Comparison of ENCODE assay signal across 1 cellular context in the genomic region with DNA sequence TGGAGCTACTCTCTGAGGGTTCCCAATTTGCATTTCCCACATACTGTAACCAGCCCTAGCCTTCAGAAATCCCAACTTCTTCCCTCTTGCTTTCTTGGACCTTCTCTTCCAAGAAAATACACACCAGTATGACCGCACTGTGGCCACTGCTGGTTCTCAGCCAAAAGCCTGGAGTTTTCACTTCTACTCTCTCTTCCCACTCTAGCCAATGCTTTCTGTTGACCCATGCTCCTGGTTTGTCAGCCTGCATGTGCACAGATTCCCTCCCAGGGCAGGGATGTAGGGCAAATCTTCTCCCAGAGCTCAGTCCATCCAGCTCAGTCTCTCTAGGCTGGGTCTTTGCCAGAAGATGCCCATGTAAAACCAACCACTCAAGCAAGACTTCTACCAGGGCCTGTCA.
TF ChIP-seq lines count a peak whose summit lies in the region.

No MANE protein-coding gene starts in this region.

TF ChIP-seq in SK-N-SH, 30 proteins besides CTCF, POLR2A, EP300 and RAD21 (continued from another document):
- TF ChIP-seq, protein P1, sequence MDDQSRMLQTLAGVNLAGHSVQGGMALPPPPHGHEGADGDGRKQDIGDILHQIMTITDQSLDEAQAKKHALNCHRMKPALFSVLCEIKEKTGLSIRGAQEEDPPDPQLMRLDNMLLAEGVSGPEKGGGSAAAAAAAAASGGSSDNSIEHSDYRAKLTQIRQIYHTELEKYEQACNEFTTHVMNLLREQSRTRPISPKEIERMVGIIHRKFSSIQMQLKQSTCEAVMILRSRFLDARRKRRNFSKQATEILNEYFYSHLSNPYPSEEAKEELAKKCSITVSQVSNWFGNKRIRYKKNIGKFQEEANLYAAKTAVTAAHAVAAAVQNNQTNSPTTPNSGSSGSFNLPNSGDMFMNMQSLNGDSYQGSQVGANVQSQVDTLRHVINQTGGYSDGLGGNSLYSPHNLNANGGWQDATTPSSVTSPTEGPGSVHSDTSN (IDR thresholded peaks at IDR 0.05), result no peak
- TF ChIP-seq CHD2 (IDR thresholded peaks at IDR 0.05; ENCODE audit: low read length, partially characterized antibody), result no peak
- no peak for TF ChIP-seq MXI1 (IDR thresholded peaks at IDR 0.05; ENCODE audit: low read depth, low read length)
- TF ChIP-seq TEAD4 (IDR thresholded peaks at IDR 0.05; ENCODE audit: borderline replicate concordance, insufficient read depth), result no peak
- no peak for TF ChIP-seq RXRA (IDR thresholded peaks at IDR 0.05; ENCODE audit: borderline replicate concordance, low read depth)
- TF ChIP-seq, protein P2, sequence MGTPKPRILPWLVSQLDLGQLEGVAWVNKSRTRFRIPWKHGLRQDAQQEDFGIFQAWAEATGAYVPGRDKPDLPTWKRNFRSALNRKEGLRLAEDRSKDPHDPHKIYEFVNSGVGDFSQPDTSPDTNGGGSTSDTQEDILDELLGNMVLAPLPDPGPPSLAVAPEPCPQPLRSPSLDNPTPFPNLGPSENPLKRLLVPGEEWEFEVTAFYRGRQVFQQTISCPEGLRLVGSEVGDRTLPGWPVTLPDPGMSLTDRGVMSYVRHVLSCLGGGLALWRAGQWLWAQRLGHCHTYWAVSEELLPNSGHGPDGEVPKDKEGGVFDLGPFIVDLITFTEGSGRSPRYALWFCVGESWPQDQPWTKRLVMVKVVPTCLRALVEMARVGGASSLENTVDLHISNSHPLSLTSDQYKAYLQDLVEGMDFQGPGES (IDR thresholded peaks at IDR 0.05; ENCODE audit: low read depth, low read length), result no peak
- TF ChIP-seq RCOR1 (IDR thresholded peaks at IDR 0.05; ENCODE audit: low read length), result no peak
- no peak for TF ChIP-seq FOXJ3 (CRISPR knock-in tag; IDR thresholded peaks at IDR 0.05)
- no peak for TF ChIP-seq FOXM1 (IDR thresholded peaks at IDR 0.05; ENCODE audit: low read depth)
- no peak for TF ChIP-seq TCF12 (IDR thresholded peaks at IDR 0.05)
- no peak for TF ChIP-seq SIN3A (IDR thresholded peaks at IDR 0.05; ENCODE audit: borderline replicate concordance, low read depth, low read length)
